27 cellular contexts compared by ENCODE assay signal in the genomic region with DNA sequence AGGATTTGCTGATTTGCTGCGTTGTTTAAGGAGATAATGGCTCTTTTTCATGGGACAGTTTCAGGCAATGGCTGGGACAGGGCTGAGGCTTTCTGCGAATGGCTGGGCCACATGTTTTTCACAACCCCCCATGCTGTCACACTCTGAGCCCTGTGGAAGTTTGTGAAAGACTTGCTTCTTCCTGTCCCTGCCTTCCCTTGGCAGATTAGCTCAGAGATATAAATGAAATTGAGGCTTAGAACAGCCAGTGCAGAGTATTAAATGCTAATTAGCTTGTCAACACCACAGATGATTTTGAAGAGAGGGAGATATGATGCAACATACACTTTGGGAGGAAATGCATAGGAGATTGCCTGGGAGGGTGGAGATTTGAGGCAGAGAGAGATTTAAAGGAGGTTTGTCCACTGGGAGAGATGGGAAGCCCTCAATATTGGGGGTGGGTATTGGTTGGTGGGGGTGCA.
"Had no signal": no experiment of that assay in that cellular context is flagged by ENCODE, and none has a peak within 500 bp of the region (broad histone marks: within the 10 kb centered on the region; RNA-seq: fewer than 3 reads in every experiment).

No MANE protein-coding gene starts in this region.

- H3K9me3 Mint-ChIP-seq: activated naive CD4-positive, alpha-beta T cell treated with anti-CD3 and anti-CD28 coated beads, Interleukin-2, amount 10 ng/mL, durations not matched to agents 7 days and 5 days; activated naive CD8-positive, alpha-beta T cell treated with anti-CD3 and anti-CD28 coated beads, Interleukin-2, amount 50 U/mL, for 24 hours; central memory CD8-positive, alpha-beta T cell; endodermal cell; stimulated activated memory B cell treated with anti-CD40 and anti-IgM and Interleukin-4, amounts not matched to agents 10 μg/mL and 1 μg/mL and 100 μg/mL, for 72 hours had no signal

- H3K27ac ChIP-seq: brain microvascular endothelial cell, colonic mucosa, foreskin keratinocyte, spleen, thoracic aorta, upper lobe of right lung had no signal

- FAIRE-seq: keratinocyte had no signal

- H3K27me3 ChIP-seq: brain microvascular endothelial cell, colonic mucosa, upper lobe of right lung had no signal

- DNase-seq: activated CD8-positive, alpha-beta memory T cell treated with anti-CD3 and anti-CD28 coated beads for 24 hours; activated CD8-positive, alpha-beta memory T cell treated with anti-CD3 and anti-CD28 coated beads, Interleukin-2, amount 50 U/mL, for 48 hours; activated effector memory CD4-positive, alpha-beta T cell treated with Interleukin-2 at 50 U/mL for 16 hours; activated naive CD4-positive, alpha-beta T cell treated with anti-CD3 and anti-CD28 coated beads, Interleukin-2, amount 10 ng/mL, durations not matched to agents 7 days and 5 days; activated naive CD8-positive, alpha-beta T cell treated with anti-CD3 and anti-CD28 coated beads, Interleukin-2, amount 50 U/mL, for 24 hours; activated T-cell treated with anti-CD3 and anti-CD28 coated beads, Interleukin-2, amount 50 U/mL, for 48 hours; anterior cingulate cortex; brain microvascular endothelial cell; colonic mucosa; endodermal cell; foreskin keratinocyte; hypothalamus; nucleus accumbens; posterior cingulate gyrus; spleen; stimulated activated CD4-positive, alpha-beta T cell treated with anti-CD3 and anti-CD28 coated beads, Interleukin-4, amount 100 ng/mL, for 4 hours; T-helper 9 cell; upper lobe of right lung had no signal

- H3K36me3 ChIP-seq: brain microvascular endothelial cell, colonic mucosa, spleen, thoracic aorta, upper lobe of right lung had no signal

- H3K4me3 ChIP-seq: colonic mucosa, lung, spleen, thoracic aorta, upper lobe of right lung had no signal

- H3K4me3 Mint-ChIP-seq: activated naive CD4-positive, alpha-beta T cell treated with anti-CD3 and anti-CD28 coated beads, Interleukin-2, amount 10 ng/mL, durations not matched to agents 7 days and 5 days; activated naive CD8-positive, alpha-beta T cell treated with anti-CD3 and anti-CD28 coated beads, Interleukin-2, amount 50 U/mL, for 24 hours; central memory CD8-positive, alpha-beta T cell; endodermal cell; mesothelial cell of epicardium; natural killer cell treated with Interleukin-12 subunit alpha and Interleukin-12 subunit beta and Interleukin-15 and Interleukin-18, amount 100 ng/mL, for 72 hours; stimulated activated memory B cell treated with anti-CD40 and anti-IgM and Interleukin-4, amounts not matched to agents 10 μg/mL and 1 μg/mL and 100 μg/mL, for 72 hours had no signal

- H3K4me1 ChIP-seq: colonic mucosa, foreskin keratinocyte, spleen, upper lobe of right lung had no signal

- H3K27ac Mint-ChIP-seq: activated naive CD4-positive, alpha-beta T cell treated with anti-CD3 and anti-CD28 coated beads, Interleukin-2, amount 10 ng/mL, durations not matched to agents 7 days and 5 days; activated naive CD8-positive, alpha-beta T cell treated with anti-CD3 and anti-CD28 coated beads, Interleukin-2, amount 50 U/mL, for 24 hours; endodermal cell; mesothelial cell of epicardium; natural killer cell treated with Interleukin-12 subunit alpha and Interleukin-12 subunit beta and Interleukin-15 and Interleukin-18, amount 100 ng/mL, for 72 hours; stimulated activated memory B cell treated with anti-CD40 and anti-IgM and Interleukin-4, amounts not matched to agents 10 μg/mL and 1 μg/mL and 100 μg/mL, for 72 hours had no signal

- H3K4me1 Mint-ChIP-seq: activated naive CD4-positive, alpha-beta T cell treated with anti-CD3 and anti-CD28 coated beads, Interleukin-2, amount 10 ng/mL, durations not matched to agents 7 days and 5 days; activated naive CD8-positive, alpha-beta T cell treated with anti-CD3 and anti-CD28 coated beads, Interleukin-2, amount 50 U/mL, for 24 hours; central memory CD8-positive, alpha-beta T cell; mesothelial cell of epicardium; stimulated activated memory B cell treated with anti-CD40 and anti-IgM and Interleukin-4, amounts not matched to agents 10 μg/mL and 1 μg/mL and 100 μg/mL, for 72 hours had no signal

- ATAC-seq: activated CD4-positive, CD25-positive, alpha-beta regulatory T cell treated with anti-CD3 and anti-CD28 coated beads, Interleukin-2, amount 50 U/mL, for 24 hours; activated naive CD8-positive, alpha-beta T cell treated with anti-CD3 and anti-CD28 coated beads, Interleukin-2, amount 50 U/mL, for 24 hours; foreskin keratinocyte; left lobe of liver; natural killer cell treated with Interleukin-12 subunit alpha and Interleukin-12 subunit beta and Interleukin-15 and Interleukin-18, amount 100 ng/mL, for 72 hours; stimulated activated memory B cell treated with anti-CD40 and anti-IgM and Interleukin-4, amounts not matched to agents 10 μg/mL and 1 μg/mL and 100 μg/mL, for 72 hours; upper lobe of right lung had no signal

- H3K9me3 ChIP-seq: colonic mucosa, spleen, thoracic aorta, upper lobe of right lung had no signal

- H3K36me3 Mint-ChIP-seq: activated naive CD4-positive, alpha-beta T cell treated with anti-CD3 and anti-CD28 coated beads, Interleukin-2, amount 10 ng/mL, durations not matched to agents 7 days and 5 days; mesothelial cell of epicardium; natural killer cell treated with Interleukin-12 subunit alpha and Interleukin-12 subunit beta and Interleukin-15 and Interleukin-18, amount 100 ng/mL, for 72 hours; stimulated activated memory B cell treated with anti-CD40 and anti-IgM and Interleukin-4, amounts not matched to agents 10 μg/mL and 1 μg/mL and 100 μg/mL, for 72 hours had no signal
